12 cellular contexts compared by ENCODE assay signal in genomic region chr9:116151966-116152381, GRCh38. TPM values are rescaled to one million over a fixed set of nuclear protein-coding genes. Genes with fewer than 3 reads are reported as not detected.
DNase-seq lines count a peak whose midpoint lies in the region; ATAC-seq, FAIRE-seq and TF ChIP-seq lines count a peak whose summit lies in the region.
"Had no signal": no experiment of that assay in that cellular context is flagged by ENCODE, and none has a peak within 500 bp of the region (broad histone marks: within the 10 kb centered on the region; RNA-seq: fewer than 3 reads in every experiment).

No MANE protein-coding gene starts in this region.

- H3K27me3 ChIP-seq in AG04450 (ENCODE audit: control insufficient read depth, insufficient read depth, low read length) (no peaks in the 10 kb centered on the region), small intestine (ENCODE audit: control insufficient read depth in 2 of 2, insufficient read depth in 2 of 2, low read length in 2 of 2) (peaks cover 0 to 12% of the 10 kb centered on the region in 2 donors)

- DNase-seq in AG04450 (ENCODE audit: low read depth, low spot score) (peak; percentile 80), M059J (ENCODE audit: low read depth) (peak; percentile 59), choroid plexus epithelial cell (ENCODE audit: low read depth) (peak; percentile 94), myocyte (ENCODE audit: low read depth) (peak; percentile 50), DMS79 (lab: John Stamatoyannopoulos, UW) (no peak), small intestine (no peak), HPDE6-E6E7 (ENCODE audit: extremely low spot score) (no peak)
- DNase-seq: C1 segment of cervical spinal cord, endodermal cell had no signal

- no peak for ATAC-seq in GM21786 (IDR thresholded peaks at IDR 0.05; ENCODE audit: unreplicated experiment)
- ATAC-seq: K562, sciatic nerve had no signal

- FAIRE-seq in small intestine (lab: Jason Lieb, UNC): no peak
- FAIRE-seq: K562 had no signal

- CTCF ChIA-PET in AG04450 (lab: Charles Lee): interaction anchor here (0.8 to 3.8 kb wide), 17 partner anchors 8 to 559 kb away, joined by 3 to 37 read pairs (median 4); no protein-coding TSS in a partner anchor

- TF ChIP-seq CTCF in AG04450 (IDR thresholded peaks at IDR 0.05; ENCODE audit: low read depth, low read length) (no peak), choroid plexus epithelial cell (conservative IDR thresholded peaks at IDR 0.05; ENCODE audit: low read depth, low read length) (no peak)

- 43 to 54% (median 47%) methylated on average over 6 of the region's 6 CpGs for WGBS in small intestine, 3 donors

- H3K9me3 ChIP-seq in AG04450 (ENCODE audit: control insufficient read depth, insufficient read depth, low read length): no peaks in the 10 kb centered on the region
- no peaks in the 10 kb centered on the region for H3K9me3 ChIP-seq in small intestine (ENCODE audit: control insufficient read depth, low read depth)

- POLR2A ChIA-PET in AG04450 (lab: Yijun Ruan, JAX): interaction anchor here (0.7 to 7.2 kb wide), 11 partner anchors 64 to 559 kb away, joined by 3 to 104 read pairs (median 5); no protein-coding TSS in a partner anchor

- H3K27ac ChIP-seq in AG04450 (ENCODE audit: low read depth, low read length): no peak overlapping the region
- no peak overlapping the region for H3K27ac ChIP-seq in small intestine (ENCODE audit: low read depth in 1 of 2, low read length in 1 of 2)

- no peaks in the 10 kb centered on the region for H3K4me1 ChIP-seq in small intestine (ENCODE audit: control insufficient read depth in 2 of 2, insufficient read depth in 1 of 2, low read depth in 1 of 2, low read length in 1 of 2)

- H3K4me3 ChIP-seq in AG04450 (ENCODE audit: low read depth, low read length) (no peak overlapping the region), choroid plexus epithelial cell (ENCODE audit: low read depth, low read length) (no peak overlapping the region), small intestine (ENCODE audit: low read depth in 1 of 2, low read length in 2 of 2) (no peak overlapping the region)
- H3K4me3 ChIP-seq: K562 had no signal

- H3K36me3 ChIP-seq in small intestine (ENCODE audit: control insufficient read depth in 2 of 2, insufficient read depth in 2 of 2, low read length in 2 of 2): no peaks in the 10 kb centered on the region

RNA-seq across cellular contexts. Expression of gene PAPPA, which starts 1.6 kb away (rescaled TPM):
- 56.1 and 65.0 TPM in 2 replicates for polyA plus RNA-seq in AG04450 (2011; rRNA removed)
- polyA minus RNA-seq in AG04450 (2011; rRNA and poly(A)+ RNA removed): 189 and 195 TPM in 2 replicates
- total RNA-seq in M059J (2014; rRNA removed; shearing (Covaris generic)): 0.15 and 0.20 TPM in 2 replicates
- total RNA-seq in myocyte: 4.5 and 6.5 TPM in 2 replicates
- 11.5 TPM for polyA plus RNA-seq in myocyte (2012)
- under 1 TPM in 2 of 3 donors, not detected in 1; 0.27 to 0.88 TPM for polyA plus RNA-seq in small intestine

Comparison
In these comparisons a context has a peak if more than half of its experiments do, and no peak if none do; other contexts are left out.
1. DNase-seq: peak in AG04450 (single experiment), M059J (single experiment), choroid plexus epithelial cell (single experiment) and myocyte (single experiment); none in DMS79 (single experiment), small intestine (single experiment) and HPDE6-E6E7 (single experiment).